ENCODE assay signal across 8 cellular contexts in genomic region chr17:78019367-78019975, GRCh38.
DNase-seq lines count a peak whose midpoint lies in the region; ATAC-seq, FAIRE-seq and TF ChIP-seq lines count a peak whose summit lies in the region.

No MANE protein-coding gene starts in this region.

- peaks cover 0 to 21% of the 10 kb centered on the region in 2 donors for H3K36me3 ChIP-seq in gastroesophageal sphincter
- no peaks in the 10 kb centered on the region for H3K36me3 ChIP-seq in suprapubic skin

- H3K27me3 ChIP-seq in gastroesophageal sphincter = no peaks in the 10 kb centered on the region
- no peaks in the 10 kb centered on the region for H3K27me3 ChIP-seq in suprapubic skin

- H3K4me3 ChIP-seq in gastroesophageal sphincter = no peak overlapping the region
- H3K4me3 ChIP-seq in suprapubic skin = no peak overlapping the region

- peaks cover 0 to 58% (median 0%) of the 10 kb centered on the region in 3 donors for H3K4me1 ChIP-seq in gastroesophageal sphincter
- no peaks in the 10 kb centered on the region for H3K4me1 ChIP-seq in suprapubic skin

- no peak for TF ChIP-seq POLR2A in gastroesophageal sphincter (IDR thresholded peaks at IDR 0.05)
- no peak for TF ChIP-seq POLR2A in suprapubic skin (IDR thresholded peaks at IDR 0.05)

- TF ChIP-seq CTCF in gastroesophageal sphincter (IDR thresholded peaks at IDR 0.05) = peak; percentile 61 to 66 (median 62)
- peak; percentile 21 to 38 for TF ChIP-seq CTCF in suprapubic skin (IDR thresholded peaks at IDR 0.05)

- no peak for TF ChIP-seq EP300 in gastroesophageal sphincter (IDR thresholded peaks at IDR 0.05)
- no peak for TF ChIP-seq EP300 in suprapubic skin (IDR thresholded peaks at IDR 0.05)

- DNase-seq in DMS114 treated with DMSO at 0.1 percent for 48 hours (lab: John Stamatoyannopoulos, UW; ENCODE audit: unreplicated experiment) (peak; percentile 17), HTR-8/SVneo (ENCODE audit: insufficient read length, low spot score) (peak; percentile 33), SW480 (ENCODE audit: low spot score) (peak; percentile 50), suprapubic skin (ENCODE audit: low spot score in 2 of 2) (no peak), HuH-7 (ENCODE audit: low spot score) (no peak), mesenteric fat pad (ENCODE audit: low spot score) (no peak)

- ATAC-seq in gastroesophageal sphincter = no peak
- no peak for ATAC-seq in HG03039 (IDR thresholded peaks at IDR 0.05; ENCODE audit: unreplicated experiment)

- H3K9me3 ChIP-seq in gastroesophageal sphincter = no peaks in the 10 kb centered on the region
- no peaks in the 10 kb centered on the region for H3K9me3 ChIP-seq in suprapubic skin

- H3K27ac ChIP-seq in gastroesophageal sphincter (peak overlapping the region in 2 of 4 donors; percentile 6 to 19), suprapubic skin (no peak overlapping the region)

- FAIRE-seq in HTR-8/SVneo (lab: Jason Lieb, UNC) = no peak

Comparison
In these comparisons a context has a peak if more than half of its experiments do, and no peak if none do; other contexts are left out.
1. DNase-seq: peak in DMS114 treated with DMSO at 0.1 percent for 48 hours (single experiment), HTR-8/SVneo (single experiment) and SW480 (single experiment); none in suprapubic skin (0 of 2), HuH-7 (single experiment) and mesenteric fat pad (single experiment).